ENCODE assay signal across 8 cellular contexts in the genomic region with DNA sequence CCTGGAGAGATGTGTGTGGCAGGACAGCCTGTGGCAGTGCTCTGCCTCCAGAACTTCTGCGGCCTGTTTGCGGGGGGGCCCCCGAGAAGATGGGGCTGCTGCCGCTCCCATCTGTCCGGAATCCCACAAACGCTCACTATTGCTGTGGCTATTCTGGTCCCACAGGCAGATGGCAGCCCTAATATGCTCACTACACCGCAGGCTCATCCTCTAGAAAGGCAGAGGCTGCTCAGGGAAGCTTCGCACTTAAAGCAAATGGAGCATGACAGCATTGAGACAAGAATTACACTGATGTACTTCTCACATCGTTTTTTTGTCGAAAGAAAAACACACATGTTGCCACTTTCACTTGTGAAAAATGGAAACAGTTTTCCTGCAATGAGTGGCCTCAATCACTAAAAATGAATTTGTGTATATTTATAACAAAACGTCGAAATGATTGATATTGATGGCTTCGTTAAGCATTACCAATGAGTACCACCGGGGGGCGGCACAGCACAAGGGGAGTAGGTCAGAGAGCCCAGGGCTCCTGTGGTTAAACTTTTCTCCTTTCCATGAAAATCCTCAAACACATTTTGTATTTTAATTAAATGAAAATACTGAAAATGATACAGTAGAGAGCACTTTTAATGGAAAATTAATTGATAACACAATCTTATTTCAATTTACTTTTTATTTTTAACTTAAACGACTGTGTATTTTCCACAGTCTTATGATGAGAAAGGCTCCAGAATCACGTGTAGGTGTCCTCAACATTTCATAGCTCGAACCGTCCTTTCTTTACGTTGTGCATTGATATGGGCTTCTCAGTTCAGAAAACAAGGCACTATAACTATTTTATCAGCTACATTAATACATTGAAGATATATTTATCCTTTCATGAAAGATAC.
DNase-seq lines count a peak whose midpoint lies in the region; ATAC-seq and TF ChIP-seq lines count a peak whose summit lies in the region.

No MANE protein-coding gene starts in this region.

- H3K4me3 ChIP-seq in LNCaP clone FGC (ENCODE audit: low read depth, low read length) (no peak overlapping the region), lung (no peak overlapping the region)

- no peaks in the 10 kb centered on the region for H3K36me3 ChIP-seq in lung (ENCODE audit: control insufficient read depth in 2 of 2, insufficient read depth in 2 of 2, low read length in 2 of 2)

- H3K9me3 ChIP-seq in lung (ENCODE audit: control insufficient read depth in 2 of 2, insufficient read depth in 1 of 2, low read length in 1 of 2), result peaks cover 0 to 2% of the 10 kb centered on the region in 2 donors

- peak; percentile 90 for TF ChIP-seq CTCF in LNCaP clone FGC (IDR thresholded peaks at IDR 0.05; ENCODE audit: control insufficient read depth, extremely low read depth, insufficient read depth)
- TF ChIP-seq CTCF in lung (IDR thresholded peaks at IDR 0.05; ENCODE audit: control extremely low read depth, extremely low read depth), result peak; percentile 73

- no peaks in the 10 kb centered on the region for H3K4me1 ChIP-seq in lung (ENCODE audit: control insufficient read depth in 2 of 2, insufficient read depth in 2 of 2, low read length in 2 of 2)

- 0 out of 3 replicates have a peak, but pooled peaks have one; percentile 37 for ATAC-seq in SK-N-SH treated with all-trans-retinoic acid at 6 μM for 48 hours
- ATAC-seq in lung (ENCODE audit: insufficient read depth, low FRiP score), result no peak
- no peak for ATAC-seq in HG03108 (IDR thresholded peaks at IDR 0.05; ENCODE audit: unreplicated experiment)

- DNase-seq in DMS 273 (lab: John Stamatoyannopoulos, UW; ENCODE audit: unreplicated experiment), result peak; percentile 75
- no peak for DNase-seq in DMS 273 treated with DMSO at 0.1 percent for 48 hours (lab: John Stamatoyannopoulos, UW)
- DNase-seq in LNCaP clone FGC (ENCODE audit: low read depth), result no peak
- DNase-seq in ecto neural progenitor cell (ENCODE audit: low spot score), result peak; percentile 74
- DNase-seq in lung (ENCODE audit: low spot score), result peak; percentile 56
- peak; percentile 85 for DNase-seq in superior temporal gyrus (ENCODE audit: extremely low spot score)

- H3K27ac ChIP-seq in lung (ENCODE audit: low read depth in 1 of 2, low read length in 1 of 2), result no peak overlapping the region

- 46 to 55% methylated on average over 20 of the region's 20 CpGs for WGBS in lung, 2 donors

- H3K27me3 ChIP-seq in lung (ENCODE audit: control insufficient read depth, insufficient read depth), result no peaks in the 10 kb centered on the region

TF ChIP-seq in SK-N-SH treated with all-trans-retinoic acid at 6 μM for 48 hours, 23 proteins besides CTCF, POLR2A, EP300 and RAD21:
- TF ChIP-seq RARB (CRISPR knock-in tag; IDR thresholded peaks at IDR 0.05) (no peak), ZC3H10 (CRISPR knock-in tag; IDR thresholded peaks at IDR 0.05) (no peak), ZFP30 (CRISPR knock-in tag; IDR thresholded peaks at IDR 0.05) (no peak), TOX (CRISPR knock-in tag; IDR thresholded peaks at IDR 0.05; ENCODE audit: borderline replicate concordance) (no peak), ARNTL (CRISPR knock-in tag; IDR thresholded peaks at IDR 0.05; ENCODE audit: borderline replicate concordance, low read depth) (no peak), CSDC2 (CRISPR knock-in tag; IDR thresholded peaks at IDR 0.05) (no peak), ZNF8 (CRISPR knock-in tag; IDR thresholded peaks at IDR 0.05) (no peak), ZFP3 (CRISPR knock-in tag; IDR thresholded peaks at IDR 0.05) (no peak), BACH2 (CRISPR knock-in tag; IDR thresholded peaks at IDR 0.05; ENCODE audit: borderline replicate concordance) (no peak), ISL1 (CRISPR knock-in tag; IDR thresholded peaks at IDR 0.05) (no peak), PPARA (CRISPR knock-in tag; IDR thresholded peaks at IDR 0.05; ENCODE audit: borderline replicate concordance) (no peak)
- TF ChIP-seq, protein P1, sequence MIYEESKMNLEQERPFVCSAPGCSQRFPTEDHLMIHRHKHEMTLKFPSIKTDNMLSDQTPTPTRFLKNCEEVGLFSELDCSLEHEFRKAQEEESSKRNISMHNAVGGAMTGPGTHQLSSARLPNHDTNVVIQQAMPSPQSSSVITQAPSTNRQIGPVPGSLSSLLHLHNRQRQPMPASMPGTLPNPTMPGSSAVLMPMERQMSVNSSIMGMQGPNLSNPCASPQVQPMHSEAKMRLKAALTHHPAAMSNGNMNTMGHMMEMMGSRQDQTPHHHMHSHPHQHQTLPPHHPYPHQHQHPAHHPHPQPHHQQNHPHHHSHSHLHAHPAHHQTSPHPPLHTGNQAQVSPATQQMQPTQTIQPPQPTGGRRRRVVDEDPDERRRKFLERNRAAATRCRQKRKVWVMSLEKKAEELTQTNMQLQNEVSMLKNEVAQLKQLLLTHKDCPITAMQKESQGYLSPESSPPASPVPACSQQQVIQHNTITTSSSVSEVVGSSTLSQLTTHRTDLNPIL (CRISPR knock-in tag; IDR thresholded peaks at IDR 0.05; ENCODE audit: low read depth), result no peak
- TF ChIP-seq, protein P2, sequence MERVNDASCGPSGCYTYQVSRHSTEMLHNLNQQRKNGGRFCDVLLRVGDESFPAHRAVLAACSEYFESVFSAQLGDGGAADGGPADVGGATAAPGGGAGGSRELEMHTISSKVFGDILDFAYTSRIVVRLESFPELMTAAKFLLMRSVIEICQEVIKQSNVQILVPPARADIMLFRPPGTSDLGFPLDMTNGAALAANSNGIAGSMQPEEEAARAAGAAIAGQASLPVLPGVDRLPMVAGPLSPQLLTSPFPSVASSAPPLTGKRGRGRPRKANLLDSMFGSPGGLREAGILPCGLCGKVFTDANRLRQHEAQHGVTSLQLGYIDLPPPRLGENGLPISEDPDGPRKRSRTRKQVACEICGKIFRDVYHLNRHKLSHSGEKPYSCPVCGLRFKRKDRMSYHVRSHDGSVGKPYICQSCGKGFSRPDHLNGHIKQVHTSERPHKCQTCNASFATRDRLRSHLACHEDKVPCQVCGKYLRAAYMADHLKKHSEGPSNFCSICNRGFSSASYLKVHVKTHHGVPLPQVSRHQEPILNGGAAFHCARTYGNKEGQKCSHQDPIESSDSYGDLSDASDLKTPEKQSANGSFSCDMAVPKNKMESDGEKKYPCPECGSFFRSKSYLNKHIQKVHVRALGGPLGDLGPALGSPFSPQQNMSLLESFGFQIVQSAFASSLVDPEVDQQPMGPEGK (CRISPR knock-in tag; IDR thresholded peaks at IDR 0.05; ENCODE audit: borderline replicate concordance), result no peak
- TF ChIP-seq, protein P3, sequence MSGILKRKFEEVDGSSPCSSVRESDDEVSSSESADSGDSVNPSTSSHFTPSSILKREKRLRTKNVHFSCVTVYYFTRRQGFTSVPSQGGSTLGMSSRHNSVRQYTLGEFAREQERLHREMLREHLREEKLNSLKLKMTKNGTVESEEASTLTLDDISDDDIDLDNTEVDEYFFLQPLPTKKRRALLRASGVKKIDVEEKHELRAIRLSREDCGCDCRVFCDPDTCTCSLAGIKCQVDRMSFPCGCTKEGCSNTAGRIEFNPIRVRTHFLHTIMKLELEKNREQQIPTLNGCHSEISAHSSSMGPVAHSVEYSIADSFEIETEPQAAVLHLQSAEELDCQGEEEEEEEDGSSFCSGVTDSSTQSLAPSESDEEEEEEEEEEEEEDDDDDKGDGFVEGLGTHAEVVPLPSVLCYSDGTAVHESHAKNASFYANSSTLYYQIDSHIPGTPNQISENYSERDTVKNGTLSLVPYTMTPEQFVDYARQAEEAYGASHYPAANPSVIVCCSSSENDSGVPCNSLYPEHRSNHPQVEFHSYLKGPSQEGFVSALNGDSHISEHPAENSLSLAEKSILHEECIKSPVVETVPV (CRISPR knock-in tag; IDR thresholded peaks at IDR 0.05), result no peak

Comparison
In these comparisons a context has a peak if more than half of its experiments do, and no peak if none do; other contexts are left out.
1. DNase-seq: peak in DMS 273 (single experiment), ecto neural progenitor cell (single experiment), lung (single experiment) and superior temporal gyrus (single experiment); none in DMS 273 treated with DMSO at 0.1 percent for 48 hours (single experiment) and LNCaP clone FGC (single experiment).